Comparison of ENCODE assay signal across 8 cellular contexts in the genomic region with DNA sequence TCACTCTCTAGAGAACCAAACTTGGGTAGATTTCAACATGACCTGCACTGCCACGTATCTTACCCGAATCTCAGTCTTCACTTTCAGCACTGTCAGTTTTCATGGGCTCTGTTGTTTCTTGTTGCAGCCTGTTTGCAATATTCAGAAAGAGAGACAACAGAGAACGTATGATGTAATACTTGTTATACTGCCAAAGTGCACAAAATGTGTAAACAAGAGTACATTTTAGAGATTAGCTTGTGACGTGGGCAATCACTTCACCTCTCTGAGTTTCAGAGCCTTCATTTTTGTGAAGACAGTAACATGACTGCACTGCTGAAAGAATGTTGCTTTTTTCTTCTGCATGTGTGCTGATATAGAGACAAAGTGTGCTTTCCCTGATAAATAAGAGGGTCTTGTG. TPM values are rescaled to one million over a fixed set of nuclear protein-coding genes. Genes with fewer than 3 reads are reported as not detected.
DNase-seq lines count a peak whose midpoint lies in the region; ATAC-seq, FAIRE-seq and TF ChIP-seq lines count a peak whose summit lies in the region.
"Not testable (repeated sequence)": the region's sequence is repeated elsewhere in the genome, so short reads cannot be mapped to it uniquely, and the experiment has no call there.

No MANE protein-coding gene starts in this region.

- DNase-seq in A549 (ENCODE audit: low read depth in 1 of 2, low spot score in 1 of 2); right lobe of liver: not testable (repeated sequence)
- DNase-seq in NCI-H2029 treated with DMSO at 0.1 percent for 48 hours (lab: John Stamatoyannopoulos, UW), result peak; percentile 32
- peak; percentile 3 for DNase-seq in adipocyte (ENCODE audit: low read depth)
- peak; percentile 11 for DNase-seq in fibroblast of the aortic adventitia (ENCODE audit: low read depth)
- DNase-seq in inferior parietal cortex (ENCODE audit: extremely low spot score), result peak; percentile 59
- peak; percentile 67 for DNase-seq in putamen (ENCODE audit: low spot score)

- TF ChIP-seq POLR2A in A549 (IDR thresholded peaks at IDR 0.05; ENCODE audit: low read length), result not testable (repeated sequence)
- TF ChIP-seq POLR2A in right lobe of liver (IDR thresholded peaks at IDR 0.05), result peak; percentile 32

- H3K4me1 ChIP-seq in A549; adipocyte (ENCODE audit: control insufficient read depth, insufficient read depth, low read length): not testable (repeated sequence)
- peaks cover 0 to 11% (median 0%) of the 10 kb centered on the region in 4 donors for H3K4me1 ChIP-seq in right lobe of liver

- not testable (repeated sequence) for TF ChIP-seq EP300 in A549 (IDR thresholded peaks at IDR 0.05)

- not testable (repeated sequence) for ATAC-seq in A549
- peak; percentile 78 to 89 (median 81) for ATAC-seq in right lobe of liver

- POLR2A ChIA-PET in A549 (lab: Yijun Ruan, JAX), result not testable (repeated sequence)

- not testable (repeated sequence) for TF ChIP-seq RAD21 in A549 (conservative IDR thresholded peaks at IDR 0.05 in 1 of 2, IDR thresholded peaks at IDR 0.05 in 1 of 2)

- FAIRE-seq in A549 (lab: Jason Lieb, UNC), result peak; percentile 92

- intact Hi-C loops in right lobe of liver (cut with DNase I), result not testable (repeated sequence)

- H3K9me3 ChIP-seq in A549, result peaks cover 24% of the 10 kb centered on the region
- H3K9me3 ChIP-seq in adipocyte (ENCODE audit: control insufficient read depth, low read length); right lobe of liver: not testable (repeated sequence)

- peak overlapping the region; percentile 21; the same call in 1 of the 3 replicates for H3K4me2 ChIP-seq in A549

- H3K36me3 ChIP-seq in adipocyte (ENCODE audit: control insufficient read depth, insufficient read depth, low read length, severe bottlenecking); right lobe of liver: not testable (repeated sequence)

- CTCF ChIA-PET in A549 (lab: Yijun Ruan, JAX), result not testable (repeated sequence)

- H3K27me3 ChIP-seq in adipocyte (replicated peaks; ENCODE audit: control insufficient read depth, insufficient read depth, low read length); right lobe of liver: not testable (repeated sequence)

- WGBS in A549 (ENCODE audit: missing lambda C conversion rate), result 26% methylated on average over 4 of the region's 4 CpGs
- WGBS in right lobe of liver (ENCODE audit: insufficient coverage, low coverage, low lambda C conversion rate, missing lambda C conversion rate), result 17% methylated on average over 4 of the region's 4 CpGs

- H3K9ac ChIP-seq in adipocyte (ENCODE audit: low read length), result not testable (repeated sequence)

- not testable (repeated sequence) for H3K4me3 ChIP-seq in A549; adipocyte (ENCODE audit: low read length); fibroblast of the aortic adventitia (ENCODE audit: low read depth, low read length)
- H3K4me3 ChIP-seq in right lobe of liver, result peak overlapping the region in 1 of 3 donors; percentile 28

- H3K27ac ChIP-seq in A549, result not testable (repeated sequence)
- peak overlapping the region; percentile 94 for H3K27ac ChIP-seq in cingulate gyrus (ENCODE audit: low read depth, low read length)
- H3K27ac ChIP-seq in right lobe of liver, result peak overlapping the region; percentile 53 to 97 (median 90)

- TF ChIP-seq CTCF in A549 (IDR thresholded peaks at IDR 0.05); fibroblast of the aortic adventitia (IDR thresholded peaks at IDR 0.05; ENCODE audit: insufficient read depth, low read length); right lobe of liver (IDR thresholded peaks at IDR 0.05): not testable (repeated sequence)

RNA-seq across cellular contexts. Expression of a gene that starts 23.6 kb away (rescaled TPM):
- polyA plus RNA-seq in A549 (2011; rRNA removed) (1.0 and 1.2 TPM in 2 replicates), A549 (2017; fragmentation: RNase III; extraction: RNeasy Plus Mini Kit Qiagen cat#74134 plus additional on column Dnase treatment) (1.2 to 1.5 TPM (median 1.4 TPM) in 3 replicates)
- 1.1 and 1.3 TPM in 2 replicates for polyA plus RNA-seq in A549 (2012; cell fraction: cytosol; rRNA removed)
- polyA plus RNA-seq in A549 (2012; cell fraction: nucleus; rRNA removed), result 2.4 and 3.6 TPM in 2 replicates
- polyA minus RNA-seq in A549 (2011; rRNA and poly(A)+ RNA removed), result 1.8 and 2.6 TPM in 2 replicates
- total RNA-seq in fibroblast of the aortic adventitia (ENCODE audit: low replicate concordance) (not detected in 2 replicates), right lobe of liver (1 to 10 TPM; 1.9 to 4.3 (median 2.4) TPM)
